Comparison of ENCODE assay signal across 17 cellular contexts in genomic region chr14:90743826-90744225, GRCh38.
A peak's percentile ranks its signal among the peaks of the same experiment; 100 is the strongest.
DNase-seq lines count a peak whose midpoint lies in the region; ATAC-seq and TF ChIP-seq lines count a peak whose summit lies in the region.
"Had no signal": no experiment of that assay in that cellular context is flagged by ENCODE, and none has a peak within 500 bp of the region (broad histone marks: within the 10 kb centered on the region; RNA-seq: fewer than 3 reads in every experiment).

No MANE protein-coding gene starts in this region.

- H3K27me3 Mint-ChIP-seq in activated CD4-positive, alpha-beta T cell treated with anti-CD3 and anti-CD28 coated beads, Interleukin-2, amount 10 ng/mL, durations not matched to agents 7 days and 5 days: peaks cover 19% of the 10 kb centered on the region
- H3K27me3 Mint-ChIP-seq: CD4-positive, alpha-beta T cell had no signal

- H3K36me3 ChIP-seq in ascending aorta: no peaks in the 10 kb centered on the region
- peaks cover 0 to 4% (median 2%) of the 10 kb centered on the region in 4 donors for H3K36me3 ChIP-seq in esophagus muscularis mucosa
- H3K36me3 ChIP-seq in psoas muscle (ENCODE audit: insufficient read depth in 1 of 2, low read depth in 1 of 2): peaks cover 0 to 4% of the 10 kb centered on the region in 2 donors
- H3K36me3 ChIP-seq in testis (ENCODE audit: low read depth, missing control alignments): no peaks in the 10 kb centered on the region
- H3K36me3 ChIP-seq: BE2C, HAP-1 had no signal

- TF ChIP-seq EP300 in esophagus muscularis mucosa (IDR thresholded peaks at IDR 0.05): no peak

- CTCF ChIA-PET in activated CD4-positive, alpha-beta T cell treated with anti-CD3 and anti-CD28 coated beads, Interleukin-2, amount 10 ng/mL, durations not matched to agents 7 days and 5 days (lab: Charles Lee): interaction anchor here (1.4 to 1.6 kb wide), 2 partner anchors 8 to 14 kb away, joined by 3 to 5 read pairs; no protein-coding TSS in a partner anchor

- H3K36me3 Mint-ChIP-seq in activated CD4-positive, alpha-beta T cell treated with anti-CD3 and anti-CD28 coated beads, Interleukin-2, amount 10 ng/mL, durations not matched to agents 7 days and 5 days (ENCODE audit: low read depth): no peaks in the 10 kb centered on the region

- no peak for DNase-seq in ascending aorta (ENCODE audit: low spot score in 2 of 2)
- peak; percentile 81 for DNase-seq in esophagus muscularis mucosa (ENCODE audit: extremely low spot score)
- no peak for DNase-seq in psoas muscle
- no peak for DNase-seq in testis
- no peak for DNase-seq in activated CD4-positive, alpha-beta T cell treated with anti-CD3 and anti-CD28 coated beads, Interleukin-2, amount 10 ng/mL, durations not matched to agents 7 days and 5 days
- DNase-seq in medulla oblongata (ENCODE audit: extremely low spot score): no peak
- DNase-seq in effector CD8-positive, alpha-beta T cell (lab: John Stamatoyannopoulos, UW): no peak
- no peak for DNase-seq in HCEC 1CT
- DNase-seq: BE2C; CD4-positive, alpha-beta T cell; DMS79; NCI-H1105 treated with DMSO at 0.1 percent for 48 hours; NCI-H187; NCI-H345; NCI-H526 treated with DMSO at 0.1 percent for 48 hours; SIG-M5 had no signal

- 82% methylated on average over 10 of the region's 10 CpGs for WGBS in esophagus muscularis mucosa
- 87 to 94% (median 90%) methylated on average over 10 of the region's 10 CpGs for WGBS in psoas muscle, 3 donors
- 81 to 88% methylated on average over 10 of the region's 10 CpGs for WGBS in testis, 2 donors

- peaks cover 6% of the 10 kb centered on the region for H3K9me3 Mint-ChIP-seq in activated CD4-positive, alpha-beta T cell treated with anti-CD3 and anti-CD28 coated beads, Interleukin-2, amount 10 ng/mL, durations not matched to agents 7 days and 5 days

- POLR2A ChIA-PET in activated CD4-positive, alpha-beta T cell treated with anti-CD3 and anti-CD28 coated beads, Interleukin-2, amount 10 ng/mL, durations not matched to agents 7 days and 5 days (lab: Charles Lee): no interaction called here

- TF ChIP-seq CTCF in ascending aorta (IDR thresholded peaks at IDR 0.05) (no peak), esophagus muscularis mucosa (IDR thresholded peaks at IDR 0.05) (no peak), psoas muscle (IDR thresholded peaks at IDR 0.05) (no peak), testis (IDR thresholded peaks at IDR 0.05) (no peak)

- peak overlapping the region; percentile 81 to 83 for H3K27ac ChIP-seq in ascending aorta
- peak overlapping the region; percentile 61 to 67 (median 64) for H3K27ac ChIP-seq in esophagus muscularis mucosa (replicated peaks in 1 of 4)
- peak overlapping the region; percentile 63 for H3K27ac ChIP-seq in psoas muscle
- peak overlapping the region; percentile 28 to 76 for H3K27ac ChIP-seq in testis

- H3K4me1 Mint-ChIP-seq in activated CD4-positive, alpha-beta T cell treated with anti-CD3 and anti-CD28 coated beads, Interleukin-2, amount 10 ng/mL, durations not matched to agents 7 days and 5 days: no peaks in the 10 kb centered on the region

- peaks cover 0 to 15% of the 10 kb centered on the region in 2 donors for H3K4me1 ChIP-seq in ascending aorta
- peaks cover 15 to 41% (median 31%) of the 10 kb centered on the region in 4 donors for H3K4me1 ChIP-seq in esophagus muscularis mucosa
- H3K4me1 ChIP-seq in psoas muscle: peaks cover 32% of the 10 kb centered on the region
- H3K4me1 ChIP-seq in testis: peaks cover 21% of the 10 kb centered on the region

- no peak overlapping the region for H3K27ac Mint-ChIP-seq in activated CD4-positive, alpha-beta T cell treated with anti-CD3 and anti-CD28 coated beads, Interleukin-2, amount 10 ng/mL, durations not matched to agents 7 days and 5 days
- H3K27ac Mint-ChIP-seq: CD4-positive, alpha-beta T cell had no signal

- TF ChIP-seq POLR2A in esophagus muscularis mucosa (IDR thresholded peaks at IDR 0.05; ENCODE audit: low read depth) (no peak), testis (IDR thresholded peaks at IDR 0.05) (no peak)

- H3K4me3 ChIP-seq in ascending aorta (no peak overlapping the region), esophagus muscularis mucosa (no peak overlapping the region), psoas muscle (no peak overlapping the region), testis (no peak overlapping the region)
- H3K4me3 ChIP-seq: HAP-1 had no signal

- ATAC-seq in psoas muscle: no peak

- H3K27me3 ChIP-seq in ascending aorta (no peaks in the 10 kb centered on the region), esophagus muscularis mucosa (no peaks in the 10 kb centered on the region), psoas muscle (ENCODE audit: insufficient read depth in 3 of 3, low read length in 2 of 3) (no peaks in the 10 kb centered on the region), testis (no peaks in the 10 kb centered on the region)
- H3K27me3 ChIP-seq: BE2C had no signal

- H3K9me3 ChIP-seq in ascending aorta: peaks cover 0 to 8% of the 10 kb centered on the region in 2 donors
- no peaks in the 10 kb centered on the region for H3K9me3 ChIP-seq in esophagus muscularis mucosa
- H3K9me3 ChIP-seq in psoas muscle: peaks cover 5% of the 10 kb centered on the region
- H3K9me3 ChIP-seq in testis: no peaks in the 10 kb centered on the region
- H3K9me3 ChIP-seq: BE2C, HAP-1 had no signal

- no peak overlapping the region for H3K4me3 Mint-ChIP-seq in activated CD4-positive, alpha-beta T cell treated with anti-CD3 and anti-CD28 coated beads, Interleukin-2, amount 10 ng/mL, durations not matched to agents 7 days and 5 days
- H3K4me3 Mint-ChIP-seq: CD4-positive, alpha-beta T cell had no signal

- intact Hi-C loops in ascending aorta (cut with DNase I): no loop called here
- intact Hi-C loops in esophagus muscularis mucosa (cut with DNase I): no loop called here
- intact Hi-C loops in psoas muscle (cut with DNase I): no loop called here
- intact Hi-C loops in testis (cut with DNase I; ENCODE audit: low total_unique reads): no loop called here
